21 cellular contexts compared by ENCODE assay signal in the genomic region with DNA sequence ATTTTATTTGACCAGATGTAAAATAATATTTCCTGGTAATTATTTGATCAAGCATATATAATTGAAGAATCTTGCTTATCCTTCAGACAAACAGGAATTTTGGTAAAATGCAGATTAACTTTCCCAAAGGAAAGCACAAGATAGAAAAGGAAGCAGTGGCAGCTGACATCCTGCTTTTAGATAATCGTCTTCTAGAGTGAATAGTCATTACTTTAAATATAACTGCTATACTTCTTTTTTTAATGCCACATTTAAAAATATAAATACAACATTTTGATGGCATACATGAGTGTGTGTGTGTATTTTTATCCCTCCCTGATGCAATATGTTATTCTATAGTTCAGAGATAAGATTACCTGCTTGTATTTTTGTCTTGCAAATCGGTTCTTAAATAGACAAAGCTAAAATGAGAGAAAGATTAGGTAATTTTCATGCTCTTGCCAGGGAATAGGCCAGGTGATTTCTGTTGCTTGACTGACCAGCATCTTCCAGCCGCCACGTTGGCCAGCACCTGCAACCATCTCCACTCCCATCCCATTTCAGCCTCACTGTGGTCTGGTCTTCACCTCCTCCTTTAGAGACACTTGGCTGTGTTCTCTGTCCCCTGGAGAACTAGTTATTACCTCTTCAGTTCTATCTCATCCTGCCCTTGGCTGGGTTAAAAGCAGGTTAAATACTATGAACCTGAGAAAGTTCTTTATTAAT. TPM values are rescaled to one million over a fixed set of nuclear protein-coding genes. Genes with fewer than 3 reads are reported as not detected.
DNase-seq lines count a peak whose midpoint lies in the region; ATAC-seq and TF ChIP-seq lines count a peak whose summit lies in the region.
"Had no signal": no experiment of that assay in that cellular context is flagged by ENCODE, and none has a peak within 500 bp of the region (broad histone marks: within the 10 kb centered on the region; RNA-seq: fewer than 3 reads in every experiment).

No MANE protein-coding gene starts in this region.

- peak overlapping the region; percentile 42 for H3K27ac Mint-ChIP-seq in CD4-positive, alpha-beta T cell
- peak overlapping the region; percentile 45 for H3K27ac Mint-ChIP-seq in GM23338
- peak overlapping the region; percentile 32 to 73 for H3K27ac Mint-ChIP-seq in natural killer cell treated with Interleukin-12 subunit alpha and Interleukin-12 subunit beta and Interleukin-15 and Interleukin-18, amount 100 ng/mL, for 72 hours
- H3K27ac Mint-ChIP-seq: activated B cell treated with CpG ODN at 0.5 μM for 24 hours had no signal

- no peak overlapping the region for H3K4me3 Mint-ChIP-seq in CD4-positive, alpha-beta T cell
- H3K4me3 Mint-ChIP-seq in GM23338, result no peak overlapping the region
- H3K4me3 Mint-ChIP-seq in natural killer cell treated with Interleukin-12 subunit alpha and Interleukin-12 subunit beta and Interleukin-15 and Interleukin-18, amount 100 ng/mL, for 72 hours, result no peak overlapping the region
- H3K4me3 Mint-ChIP-seq: activated B cell treated with CpG ODN at 0.5 μM for 24 hours had no signal

- no peaks in the 10 kb centered on the region for H3F3A ChIP-seq in GM23338 (replicated peaks; ENCODE audit: low read depth)

- no peak overlapping the region for H3K4me3 ChIP-seq in GM23338
- H3K4me3 ChIP-seq: ascending aorta, coronary artery, K562, SJSA1, thoracic aorta had no signal

- no peak for TF ChIP-seq CTCF in CD4-positive, alpha-beta T cell (IDR thresholded peaks at IDR 0.05)
- no peak for TF ChIP-seq CTCF in GM23338 (conservative IDR thresholded peaks at IDR 0.05; ENCODE audit: low read depth in 2 of 2)

- H3K36me3 Mint-ChIP-seq in CD4-positive, alpha-beta T cell (ENCODE audit: low read depth), result peaks cover 55% of the 10 kb centered on the region
- H3K36me3 Mint-ChIP-seq in GM23338 (ENCODE audit: low read depth), result no peaks in the 10 kb centered on the region
- peaks cover 22% of the 10 kb centered on the region for H3K36me3 Mint-ChIP-seq in natural killer cell treated with Interleukin-12 subunit alpha and Interleukin-12 subunit beta and Interleukin-15 and Interleukin-18, amount 100 ng/mL, for 72 hours

- no peaks in the 10 kb centered on the region for H3K27me3 Mint-ChIP-seq in CD4-positive, alpha-beta T cell
- H3K27me3 Mint-ChIP-seq in GM23338 (ENCODE audit: insufficient read depth, low read depth, poor library complexity), result no peaks in the 10 kb centered on the region
- H3K27me3 Mint-ChIP-seq in natural killer cell treated with Interleukin-12 subunit alpha and Interleukin-12 subunit beta and Interleukin-15 and Interleukin-18, amount 100 ng/mL, for 72 hours, result no peaks in the 10 kb centered on the region
- H3K27me3 Mint-ChIP-seq: activated B cell treated with CpG ODN at 0.5 μM for 24 hours had no signal

- no peak for DNase-seq in CD4-positive, alpha-beta T cell
- DNase-seq in GM23338 (ENCODE audit: low spot score) (no peak), germinal center (ENCODE audit: low spot score) (peak; percentile 21), midbrain (lab: John Stamatoyannopoulos, UW) (no peak)
- DNase-seq in natural killer cell treated with Interleukin-12 subunit alpha and Interleukin-12 subunit beta and Interleukin-15 and Interleukin-18, amount 100 ng/mL, for 72 hours (ENCODE audit: low spot score), result no peak
- DNase-seq: activated B cell treated with CpG ODN at 0.5 μM for 24 hours; GOT3; mesenchymal stem cell; NCI-H2029; NCI-H510A treated with DMSO at 0.1 percent for 48 hours; stimulated activated CD4-positive, alpha-beta T cell treated with anti-CD3 and anti-CD28 coated beads, Interleukin-4, amount 100 ng/mL, for 24 hours had no signal

- H3K9me3 Mint-ChIP-seq in CD4-positive, alpha-beta T cell, result no peaks in the 10 kb centered on the region
- H3K9me3 Mint-ChIP-seq in GM23338, result no peaks in the 10 kb centered on the region
- H3K9me3 Mint-ChIP-seq in natural killer cell treated with Interleukin-12 subunit alpha and Interleukin-12 subunit beta and Interleukin-15 and Interleukin-18, amount 100 ng/mL, for 72 hours, result no peaks in the 10 kb centered on the region
- H3K9me3 Mint-ChIP-seq: activated B cell treated with CpG ODN at 0.5 μM for 24 hours had no signal

- no peak for ATAC-seq in CD4-positive, alpha-beta T cell (ENCODE audit: poor library complexity)
- ATAC-seq in GM23338 (no peak), HG02973 (IDR thresholded peaks at IDR 0.05; ENCODE audit: unreplicated experiment) (no peak), HG03432 (IDR thresholded peaks at IDR 0.05; ENCODE audit: unreplicated experiment) (no peak), GM21786 (IDR thresholded peaks at IDR 0.05; ENCODE audit: unreplicated experiment) (no peak)
- no peak for ATAC-seq in natural killer cell treated with Interleukin-12 subunit alpha and Interleukin-12 subunit beta and Interleukin-15 and Interleukin-18, amount 100 ng/mL, for 72 hours
- ATAC-seq: K562 had no signal

- H4K20me1 ChIP-seq in GM23338 (replicated peaks; ENCODE audit: insufficient read depth), result no peaks in the 10 kb centered on the region

- H3K9me2 ChIP-seq in GM23338 (ENCODE audit: insufficient read depth), result no peaks in the 10 kb centered on the region

- H3K36me3 ChIP-seq in GM23338 (ENCODE audit: insufficient read depth), result no peaks in the 10 kb centered on the region
- H3K36me3 ChIP-seq: ascending aorta, thoracic aorta had no signal

- peaks cover 15% of the 10 kb centered on the region for H3K4me1 ChIP-seq in GM23338 (ENCODE audit: insufficient read depth)

- POLR2A ChIA-PET in CD4-positive, alpha-beta T cell (lab: Charles Lee), result no interaction called here

- no peaks in the 10 kb centered on the region for H3K9me3 ChIP-seq in CD4-positive, alpha-beta T cell (ENCODE audit: control insufficient read depth, low read length)
- H3K9me3 ChIP-seq: ascending aorta, SJSA1, thoracic aorta had no signal

- CTCF ChIA-PET in CD4-positive, alpha-beta T cell (lab: Charles Lee), result no interaction called here

- no peaks in the 10 kb centered on the region for H3K79me2 ChIP-seq in GM23338 (replicated peaks; ENCODE audit: insufficient read depth)

- intact Hi-C loops in CD4-positive, alpha-beta T cell (cut with DNase I, micrococcal nuclease), result loop anchor here in 1 of 2 experiments (10.0 kb wide), 1 partner anchor 55 kb away; a partner anchor contains a TSS

- peaks cover 55% of the 10 kb centered on the region for H3K4me1 Mint-ChIP-seq in CD4-positive, alpha-beta T cell (ENCODE audit: low read depth)
- peaks cover 29% of the 10 kb centered on the region for H3K4me1 Mint-ChIP-seq in GM23338
- peaks cover 33 to 34% of the 10 kb centered on the region in 2 donors for H3K4me1 Mint-ChIP-seq in natural killer cell treated with Interleukin-12 subunit alpha and Interleukin-12 subunit beta and Interleukin-15 and Interleukin-18, amount 100 ng/mL, for 72 hours (ENCODE audit: low read depth in 2 of 2)

- H3K27ac ChIP-seq in CD4-positive, alpha-beta T cell (ENCODE audit: low read depth, low read length), result no peak overlapping the region
- 0 out of 2 replicates have a peak overlapping the region, but pooled peaks have one; percentile 11 for H3K27ac ChIP-seq in GM23338 (ENCODE audit: low read depth)
- H3K27ac ChIP-seq: ascending aorta, coronary artery, epithelial cell of prostate, SJSA1, thoracic aorta had no signal

- H3K27me3 ChIP-seq in CD4-positive, alpha-beta T cell (ENCODE audit: control insufficient read depth, insufficient read depth, low read length), result no peaks in the 10 kb centered on the region
- no peaks in the 10 kb centered on the region for H3K27me3 ChIP-seq in GM23338 (ENCODE audit: insufficient read depth)
- H3K27me3 ChIP-seq: ascending aorta, SJSA1 had no signal

- H3K4me2 ChIP-seq in GM23338, result no peak overlapping the region

- H2AFZ ChIP-seq in GM23338, result no peak overlapping the region

TF ChIP-seq in GM23338, 12 proteins besides CTCF, POLR2A, EP300 and RAD21 (continues in another document):
- TF ChIP-seq POLR2AphosphoS5 (IDR thresholded peaks at IDR 0.05; ENCODE audit: low read depth) (no peak), CREB1 (CRISPR knock-in tag; IDR thresholded peaks at IDR 0.05; ENCODE audit: low read depth) (no peak), ZNF114 (CRISPR knock-in tag; IDR thresholded peaks at IDR 0.05) (no peak), JUNB (IDR thresholded peaks at IDR 0.05; ENCODE audit: unreplicated experiment) (no peak), ZNF331 (CRISPR knock-in tag; IDR thresholded peaks at IDR 0.05; ENCODE audit: low read depth) (no peak), EZH2 (IDR thresholded peaks at IDR 0.05; ENCODE audit: low read depth, unreplicated experiment) (no peak)
- TF ChIP-seq, protein P1, sequence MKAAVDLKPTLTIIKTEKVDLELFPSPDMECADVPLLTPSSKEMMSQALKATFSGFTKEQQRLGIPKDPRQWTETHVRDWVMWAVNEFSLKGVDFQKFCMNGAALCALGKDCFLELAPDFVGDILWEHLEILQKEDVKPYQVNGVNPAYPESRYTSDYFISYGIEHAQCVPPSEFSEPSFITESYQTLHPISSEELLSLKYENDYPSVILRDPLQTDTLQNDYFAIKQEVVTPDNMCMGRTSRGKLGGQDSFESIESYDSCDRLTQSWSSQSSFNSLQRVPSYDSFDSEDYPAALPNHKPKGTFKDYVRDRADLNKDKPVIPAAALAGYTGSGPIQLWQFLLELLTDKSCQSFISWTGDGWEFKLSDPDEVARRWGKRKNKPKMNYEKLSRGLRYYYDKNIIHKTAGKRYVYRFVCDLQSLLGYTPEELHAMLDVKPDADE (IDR thresholded peaks at IDR 0.05), result no peak

RNA-seq across cellular contexts. Expression of a gene that starts 58.1 kb away (rescaled TPM):
- total RNA-seq in CD4-positive, alpha-beta T cell, result 10 to 100 TPM; 25.9 to 27.1 TPM
- total RNA-seq in GM23338 (2014; rRNA removed; shearing (Covaris generic)), result 5.2 and 9.8 TPM in 2 replicates
- 3.0 and 4.2 TPM in 2 replicates for polyA plus RNA-seq in GM23338 (2016; fragmentation: Nextera tagmentation; extraction: Ambion mirVana)
- total RNA-seq in natural killer cell treated with Interleukin-12 subunit alpha and Interleukin-12 subunit beta and Interleukin-15 and Interleukin-18, amount 100 ng/mL, for 72 hours, result 100 to 1,000 TPM in 1 of 2 donors, 10 to 100 TPM in 1; 67.0 to 109 TPM
- total RNA-seq: G401 had no signal
